27 cellular contexts compared by ENCODE assay signal in genomic region chr3:83063457-83063856, GRCh38.
"Had no signal": no experiment of that assay in that cellular context is flagged by ENCODE, and none has a peak within 500 bp of the region (broad histone marks: within the 10 kb centered on the region; RNA-seq: fewer than 3 reads in every experiment).

No MANE protein-coding gene starts in this region.

- H3K4me1 Mint-ChIP-seq: naive thymus-derived CD8-positive, alpha-beta T cell; nephron; neural crest cell; stimulated activated effector memory CD8-positive, alpha-beta T cell treated with anti-CD3 and anti-CD28 coated beads, Interleukin-12 subunit alpha, Interleukin-12 subunit beta, amount 100 ng/mL, for 72 hours had no signal

- H3K9me3 ChIP-seq: psoas muscle, uterus had no signal

- H3K27me3 Mint-ChIP-seq: naive thymus-derived CD8-positive, alpha-beta T cell; stimulated activated naive CD8-positive, alpha-beta T cell treated with anti-CD3 and anti-CD28 coated beads, Interleukin-15, Interleukin-2, amounts not matched to agents 100 ng/mL and 50 ng/mL, for 24 hours; type B pancreatic cell had no signal

- H3K4me3 ChIP-seq: left lung, lower lobe of right lung, psoas muscle, right atrium auricular region, skin epidermis, tibial nerve, uterus had no signal

- H3K27ac ChIP-seq: left lung, lower lobe of right lung, parathyroid adenoma, psoas muscle, right atrium auricular region, skin epidermis, tibial nerve, uterus had no signal

- DNase-seq: hippocampal formation; kidney; left colon; left lung; lower lobe of right lung; mammary epithelial cell; mesenchymal stem cell; naive thymus-derived CD8-positive, alpha-beta T cell; nucleus accumbens; psoas muscle; stimulated activated CD4-positive, alpha-beta T cell treated with anti-CD3 and anti-CD28 coated beads, Interleukin-12 subunit alpha, Interleukin-12 subunit beta, amount 100 ng/mL, for 4 hours; stimulated activated CD4-positive, alpha-beta T cell treated with anti-CD3 and anti-CD28 coated beads, Interleukin-15, amount 100 ng/mL, for 24 hours; stimulated activated CD4-positive, alpha-beta T cell treated with anti-CD3 and anti-CD28 coated beads, Interleukin-2, amount 100 ng/mL, for 24 hours; stimulated activated CD4-positive, alpha-beta T cell treated with anti-CD3 and anti-CD28 coated beads, Interleukin-4, amount 100 ng/mL, for 24 hours; stimulated activated naive CD4-positive, alpha-beta T cell; uterus had no signal

- H3K36me3 ChIP-seq: left lung, lower lobe of right lung, right atrium auricular region, tibial nerve, uterus had no signal

- H2AFZ ChIP-seq: parathyroid adenoma had no signal

- H3K79me2 ChIP-seq: parathyroid adenoma had no signal

- FAIRE-seq: islet of Langerhans, kidney had no signal

- H3K27ac Mint-ChIP-seq: naive thymus-derived CD8-positive, alpha-beta T cell; nephron; stimulated activated effector memory CD8-positive, alpha-beta T cell treated with anti-CD3 and anti-CD28 coated beads, Interleukin-12 subunit alpha, Interleukin-12 subunit beta, amount 100 ng/mL, for 72 hours; stimulated activated naive CD8-positive, alpha-beta T cell treated with anti-CD3 and anti-CD28 coated beads, Interleukin-15, Interleukin-2, amounts not matched to agents 100 ng/mL and 50 ng/mL, for 24 hours; type B pancreatic cell had no signal

- ATAC-seq: left colon; left lung; lower lobe of right lung; naive thymus-derived CD8-positive, alpha-beta T cell; psoas muscle; sciatic nerve; stimulated activated effector memory CD8-positive, alpha-beta T cell treated with anti-CD3 and anti-CD28 coated beads, Interleukin-12 subunit alpha, Interleukin-12 subunit beta, amount 100 ng/mL, for 72 hours had no signal

- H3K27me3 ChIP-seq: left lung, right atrium auricular region, tibial nerve, uterus had no signal

- H3K9ac ChIP-seq: parathyroid adenoma had no signal

- H3K4me1 ChIP-seq: left lung, lower lobe of right lung, parathyroid adenoma, psoas muscle, right atrium auricular region, tibial nerve, uterus had no signal

- H3K4me3 Mint-ChIP-seq: naive thymus-derived CD8-positive, alpha-beta T cell; nephron; neural crest cell; stimulated activated effector memory CD8-positive, alpha-beta T cell treated with anti-CD3 and anti-CD28 coated beads, Interleukin-12 subunit alpha, Interleukin-12 subunit beta, amount 100 ng/mL, for 72 hours; stimulated activated naive CD8-positive, alpha-beta T cell treated with anti-CD3 and anti-CD28 coated beads, Interleukin-15, Interleukin-2, amounts not matched to agents 100 ng/mL and 50 ng/mL, for 24 hours; type B pancreatic cell had no signal

- H3K36me3 Mint-ChIP-seq: naive thymus-derived CD8-positive, alpha-beta T cell; stimulated activated effector memory CD8-positive, alpha-beta T cell treated with anti-CD3 and anti-CD28 coated beads, Interleukin-12 subunit alpha, Interleukin-12 subunit beta, amount 100 ng/mL, for 72 hours; type B pancreatic cell had no signal
